In genomic region chr20:38423541-38423940, GRCh38 we compare ENCODE assay signal across 16 cellular contexts.
"Had no signal": no experiment of that assay in that cellular context is flagged by ENCODE, and none has a peak within 500 bp of the region (broad histone marks: within the 10 kb centered on the region; RNA-seq: fewer than 3 reads in every experiment).

No MANE protein-coding gene starts in this region.

- H3K4me3 Mint-ChIP-seq: activated CD4-positive, alpha-beta T cell treated with anti-CD3 and anti-CD28 coated beads, Interleukin-2, amount 10 ng/mL, durations not matched to agents 7 days and 5 days; naive B cell had no signal

- H3K27ac ChIP-seq: body of pancreas, colonic mucosa, esophagus muscularis mucosa, hepatocyte, parathyroid adenoma, suprapubic skin had no signal

- H3K4me3 ChIP-seq: body of pancreas, colonic mucosa, esophagus muscularis mucosa, hepatocyte, suprapubic skin had no signal

- H3K27me3 ChIP-seq: body of pancreas, colonic mucosa, esophagus muscularis mucosa, hepatocyte, suprapubic skin had no signal

- H3K27ac Mint-ChIP-seq: activated CD4-positive, alpha-beta T cell treated with anti-CD3 and anti-CD28 coated beads, Interleukin-2, amount 10 ng/mL, durations not matched to agents 7 days and 5 days had no signal

- H3K4me2 ChIP-seq: hepatocyte had no signal

- H3K4me1 ChIP-seq: body of pancreas, colonic mucosa, parathyroid adenoma had no signal

- H3K27me3 Mint-ChIP-seq: activated CD4-positive, alpha-beta T cell treated with anti-CD3 and anti-CD28 coated beads, Interleukin-2, amount 10 ng/mL, durations not matched to agents 7 days and 5 days; naive B cell had no signal

- ATAC-seq: body of pancreas, left lobe of liver had no signal

- H2AFZ ChIP-seq: hepatocyte, parathyroid adenoma had no signal

- H3K9me3 ChIP-seq: body of pancreas, colonic mucosa, esophagus muscularis mucosa, suprapubic skin had no signal

- H3K9me3 Mint-ChIP-seq: activated CD4-positive, alpha-beta T cell treated with anti-CD3 and anti-CD28 coated beads, Interleukin-2, amount 10 ng/mL, durations not matched to agents 7 days and 5 days; naive B cell had no signal

- H3K79me2 ChIP-seq: hepatocyte had no signal

- DNase-seq: activated CD4-positive, alpha-beta T cell treated with anti-CD3 and anti-CD28 coated beads, Interleukin-2, amount 10 ng/mL, durations not matched to agents 7 days and 5 days; activated gamma-delta T cell treated with Interleukin-2 at 50 U/mL for 16 hours; activated T-cell treated with anti-CD3 and anti-CD28 coated beads, Interleukin-2, amount 50 U/mL, for 1 hour; amniotic stem cell; body of pancreas; caudate nucleus; colonic mucosa; naive B cell; SHP77 treated with DMSO at 0.1 percent for 48 hours; stimulated activated CD4-positive, alpha-beta T cell treated with anti-CD3 and anti-CD28 coated beads, Interleukin-1b, Interleukin-23, amount 100 ng/mL, for 48 hours; trophoblast cell had no signal
